Comparison of ENCODE assay signal across 8 cellular contexts in genomic region chr7:55570218-55570873, GRCh38. TPM values are rescaled to one million over a fixed set of nuclear protein-coding genes. Genes with fewer than 3 reads are reported as not detected.
DNase-seq lines count a peak whose midpoint lies in the region; ATAC-seq and TF ChIP-seq lines count a peak whose summit lies in the region.

No MANE protein-coding gene starts in this region.

- H3K36me3 ChIP-seq in Caco-2 (ENCODE audit: control insufficient read depth, insufficient read depth, low read length) (no peaks in the 10 kb centered on the region; the same call in 1 of the 2 replicates), brain microvascular endothelial cell (replicated peaks) (no peaks in the 10 kb centered on the region), gastrocnemius medialis (no peaks in the 10 kb centered on the region)

- no peaks in the 10 kb centered on the region for H3K9me3 ChIP-seq in Caco-2
- no peaks in the 10 kb centered on the region for H3K9me3 ChIP-seq in gastrocnemius medialis

- TF ChIP-seq CTCF in Caco-2 (IDR thresholded peaks at IDR 0.05; ENCODE audit: insufficient read depth in 1 of 2, low read depth in 1 of 2, low read length in 1 of 2, severe bottlenecking in 1 of 2, unreplicated experiment in 1 of 2) (no peak), brain microvascular endothelial cell (IDR thresholded peaks at IDR 0.05; ENCODE audit: low read depth, low read length, missing control alignments) (no peak), gastrocnemius medialis (IDR thresholded peaks at IDR 0.05 in 4 of 5, conservative IDR thresholded peaks at IDR 0.05 in 1 of 5) (no peak)

- H3K4me3 ChIP-seq in Caco-2 (ENCODE audit: low read depth, low read length) (no peak overlapping the region), brain microvascular endothelial cell (ENCODE audit: low read depth, low read length) (peak overlapping the region; percentile 80), gastrocnemius medialis (no peak overlapping the region)

- in situ Hi-C loops in brain microvascular endothelial cell (cut with HindIII; ENCODE audit: low pct_ligation_motif_present, low sequenced_read_pairs) = no loop called here
- in situ Hi-C loops in gastrocnemius medialis (cut with MboI; ENCODE audit: low sequenced_read_pairs in 4 of 4) = no loop called here

- H3K27ac Mint-ChIP-seq in Caco-2 (ENCODE audit: unreplicated experiment) = no peak overlapping the region

- CTCF ChIA-PET in Caco-2 (lab: Charles Lee) = no interaction called here

- H3K27me3 ChIP-seq in Caco-2 (replicated peaks; ENCODE audit: control insufficient read depth, insufficient read depth, low read length) (no peaks in the 10 kb centered on the region; the same call in 1 of the 2 replicates), brain microvascular endothelial cell (replicated peaks) (no peaks in the 10 kb centered on the region), gastrocnemius medialis (no peaks in the 10 kb centered on the region)

- H3K36me3 Mint-ChIP-seq in Caco-2 (ENCODE audit: insufficient read depth, unreplicated experiment) = peaks cover 15% of the 10 kb centered on the region

- H3K27me3 Mint-ChIP-seq in Caco-2 (ENCODE audit: insufficient read depth, unreplicated experiment) = no peaks in the 10 kb centered on the region

- TF ChIP-seq POLR2A in gastrocnemius medialis (IDR thresholded peaks at IDR 0.05) = no peak

- POLR2A ChIA-PET in Caco-2 (lab: Charles Lee) = no interaction called here

- DNase-seq in Caco-2 (no peak), brain microvascular endothelial cell (no peak), gastrocnemius medialis (no peak), DMS53 treated with DMSO at 0.1 percent for 48 hours (lab: John Stamatoyannopoulos, UW; ENCODE audit: unreplicated experiment) (no peak), islet precursor cell (no peak), posterior cingulate gyrus (no peak)

- peak; percentile 39 for ATAC-seq in GM19438 (IDR thresholded peaks at IDR 0.05; ENCODE audit: low read depth, unreplicated experiment)
- peak; percentile 40 for ATAC-seq in HG03520 (IDR thresholded peaks at IDR 0.05; ENCODE audit: unreplicated experiment)
- ATAC-seq in gastrocnemius medialis = no peak

- H3K9me3 Mint-ChIP-seq in Caco-2 (ENCODE audit: unreplicated experiment) = no peaks in the 10 kb centered on the region

- BruUV-seq in Caco-2 (replicated peaks; lab: Mats Ljungman, UMichigan) = no TSS peak

- H3K4me1 ChIP-seq in Caco-2 (no peaks in the 10 kb centered on the region), gastrocnemius medialis (peaks cover 58 to 73% of the 10 kb centered on the region in 2 donors)

- peak overlapping the region; percentile 90 for H3K4me3 Mint-ChIP-seq in Caco-2 (ENCODE audit: unreplicated experiment)

- peak overlapping the region; percentile 87 for H3K27ac ChIP-seq in brain microvascular endothelial cell
- H3K27ac ChIP-seq in gastrocnemius medialis = peak overlapping the region; percentile 90 to 96 (median 94)

- intact Hi-C loops in Caco-2 (cut with micrococcal nuclease; ENCODE audit: unreplicated experiment) = loop anchor here (5.0 kb wide), 1 partner anchor 138 kb away; no protein-coding TSS in a partner anchor
- intact Hi-C loops in gastrocnemius medialis (cut with DNase I; ENCODE audit: low total_unique reads) = loop anchor here (10.0 kb wide), 4 partner anchors 206 to 534 kb away; partner anchors contain the start of genes CHCHD2, LANCL2, NIPSNAP2 and ZNF713
- intact Hi-C loops in posterior cingulate gyrus (cut with DNase I) = no loop called here

- peaks cover 16% of the 10 kb centered on the region for H3K4me1 Mint-ChIP-seq in Caco-2 (ENCODE audit: low read depth, unreplicated experiment)

RNA-seq across cellular contexts. Expression of gene VOPP1, which starts 2.0 kb away (rescaled TPM):
- 43.6 and 46.8 TPM in 2 replicates for total RNA-seq in Caco-2 (2022)
- total RNA-seq in gastrocnemius medialis = 10 to 100 TPM; 17.3 to 27.9 (median 26.5) TPM

Comparison
In these comparisons a context has a peak if more than half of its experiments do, and no peak if none do; other contexts are left out.
1. ATAC-seq: peak in GM19438 (single experiment) and HG03520 (single experiment); none in gastrocnemius medialis (0 of 2).